12 cellular contexts compared by ENCODE assay signal in genomic region chr11:3073029-3073435, GRCh38. TPM values are rescaled to one million over a fixed set of nuclear protein-coding genes. Genes with fewer than 3 reads are reported as not detected.
DNase-seq lines count a peak whose midpoint lies in the region; ATAC-seq and TF ChIP-seq lines count a peak whose summit lies in the region.
"Had no signal": no experiment of that assay in that cellular context is flagged by ENCODE, and none has a peak within 500 bp of the region (broad histone marks: within the 10 kb centered on the region; RNA-seq: fewer than 3 reads in every experiment).

No MANE protein-coding gene starts in this region.

- POLR2A ChIA-PET in Panc1 (lab: Charles Lee): interaction anchor here (0.6 to 0.7 kb wide), 2 partner anchors 9 to 17 kb away, joined by 7 to 8 read pairs; no protein-coding TSS in a partner anchor

- no peak overlapping the region for H3K4me3 Mint-ChIP-seq in glutamatergic neuron (ENCODE audit: unreplicated experiment)
- H3K4me3 Mint-ChIP-seq: nephron progenitor cell had no signal

- intact Hi-C loops in Panc1 (cut with micrococcal nuclease; ENCODE audit: unreplicated experiment): no loop called here
- intact Hi-C loops in breast epithelium (cut with DNase I; ENCODE audit: low total_unique reads): no loop called here

- H3K27ac ChIP-seq in Panc1 (ENCODE audit: low read length): no peak overlapping the region
- H3K27ac ChIP-seq in breast epithelium: peak overlapping the region in 1 of 2 donors; percentile 44
- H3K27ac ChIP-seq: adrenal gland had no signal

- BruUV-seq in Panc1 (replicated peaks; lab: Mats Ljungman, UMichigan): no TSS peak

- H3K4me1 ChIP-seq in Panc1 (ENCODE audit: control insufficient read depth, insufficient read depth, low read length) (no peaks in the 10 kb centered on the region), breast epithelium (no peaks in the 10 kb centered on the region)
- H3K4me1 ChIP-seq: adrenal gland had no signal

- peak; percentile 40 for DNase-seq in Caki2 (ENCODE audit: low read depth)
- no peak for DNase-seq in Panc1 (ENCODE audit: low read depth, low spot score)
- DNase-seq in fibroblast of peridontal ligament (ENCODE audit: extremely low read depth): peak; percentile 99
- peak; percentile 54 for DNase-seq in non-pigmented ciliary epithelial cell (ENCODE audit: low read depth)
- no peak for DNase-seq in ACHN
- no peak for DNase-seq in stimulated activated CD4-positive, alpha-beta T cell treated with anti-CD3 and anti-CD28 coated beads, Interleukin-4, amount 100 ng/mL, for 1 hour
- no peak for DNase-seq in glutamatergic neuron
- no peak for DNase-seq in breast epithelium (ENCODE audit: low spot score in 2 of 2)
- DNase-seq: adrenal gland, H7, NCI-H2029, nephron progenitor cell had no signal

- H3K4me1 Mint-ChIP-seq in glutamatergic neuron (ENCODE audit: low read depth, unreplicated experiment): no peaks in the 10 kb centered on the region

- CTCF ChIA-PET in Panc1 (lab: Charles Lee): interaction anchor here (0.5 to 0.8 kb wide), 3 partner anchors 35 to 135 kb away, joined by 3 to 9 read pairs (median 6); no protein-coding TSS in a partner anchor

- no peaks in the 10 kb centered on the region for H3K36me3 Mint-ChIP-seq in glutamatergic neuron (ENCODE audit: unreplicated experiment)

- no peak for TF ChIP-seq CTCF in Panc1 (IDR thresholded peaks at IDR 0.05)
- TF ChIP-seq CTCF in glutamatergic neuron (IDR thresholded peaks at IDR 0.05; ENCODE audit: partially characterized antibody, unreplicated experiment): no peak
- TF ChIP-seq CTCF in breast epithelium (IDR thresholded peaks at IDR 0.05): no peak

- H3K9me3 ChIP-seq in Panc1 (ENCODE audit: control insufficient read depth, insufficient read depth, low read depth, low read length) (no peaks in the 10 kb centered on the region), breast epithelium (no peaks in the 10 kb centered on the region)
- H3K9me3 ChIP-seq: adrenal gland had no signal

- 0 out of 2 replicates have a peak, but pooled peaks have one; percentile 7 for ATAC-seq in Panc1

- H3K27me3 Mint-ChIP-seq in glutamatergic neuron (ENCODE audit: unreplicated experiment): peaks cover 2% of the 10 kb centered on the region

- in situ Hi-C loops in Caki2 (cut with HindIII; ENCODE audit: low pct_unique_long_range_greater_than_20kb, low sequenced_read_pairs): no loop called here
- in situ Hi-C loops in Panc1 (cut with HindIII; ENCODE audit: low pct_unique_long_range_greater_than_20kb, low sequenced_read_pairs): no loop called here
- in situ Hi-C loops in ACHN (cut with HindIII; ENCODE audit: low pct_ligation_motif_present, low pct_unique_long_range_greater_than_20kb, low sequenced_read_pairs): no loop called here

- peaks cover 4% of the 10 kb centered on the region for H3K9me3 Mint-ChIP-seq in glutamatergic neuron (ENCODE audit: unreplicated experiment)
- H3K9me3 Mint-ChIP-seq: nephron progenitor cell had no signal

- no peak for TF ChIP-seq POLR2A in breast epithelium (IDR thresholded peaks at IDR 0.05)

- H3K27ac Mint-ChIP-seq in glutamatergic neuron (ENCODE audit: unreplicated experiment): no peak overlapping the region
- H3K27ac Mint-ChIP-seq: nephron progenitor cell had no signal

- no peak overlapping the region for H3K4me3 ChIP-seq in Panc1 (ENCODE audit: low read depth in 2 of 2, low read length in 2 of 2)
- no peak overlapping the region for H3K4me3 ChIP-seq in breast epithelium
- H3K4me3 ChIP-seq: adrenal gland had no signal

- H3K36me3 ChIP-seq in Panc1 (ENCODE audit: control insufficient read depth, insufficient read depth, low read length): no peaks in the 10 kb centered on the region
- no peaks in the 10 kb centered on the region for H3K36me3 ChIP-seq in breast epithelium
- H3K36me3 ChIP-seq: adrenal gland had no signal

- H3K27me3 ChIP-seq in Panc1 (ENCODE audit: control insufficient read depth, insufficient read depth, low read length) (no peaks in the 10 kb centered on the region), breast epithelium (no peaks in the 10 kb centered on the region)
- H3K27me3 ChIP-seq: adrenal gland had no signal

RNA-seq across cellular contexts. Expression of gene CARS1, which starts 15.8 kb away (rescaled TPM):
- total RNA-seq in Caki2 (2014; rRNA removed; shearing (Covaris generic); ENCODE audit: low replicate concordance): 18.8 and 19.9 TPM in 2 replicates
- total RNA-seq in Panc1 (2021; ENCODE audit: unreplicated experiment) (120 TPM), glutamatergic neuron (ENCODE audit: unreplicated experiment) (151 TPM), breast epithelium (10 to 100 TPM; 30.1 to 42.6 (median 40.7) TPM)
- 264 TPM for polyA plus RNA-seq in Panc1 (2012; ENCODE audit: insufficient read length)

Comparison
In these comparisons a context has a peak if more than half of its experiments do, and no peak if none do; other contexts are left out.
1. DNase-seq: peak in Caki2 (single experiment), fibroblast of peridontal ligament (single experiment) and non-pigmented ciliary epithelial cell (single experiment); none in Panc1 (single experiment), ACHN (single experiment), stimulated activated CD4-positive, alpha-beta T cell treated with anti-CD3 and anti-CD28 coated beads, Interleukin-4, amount 100 ng/mL, for 1 hour (single experiment), glutamatergic neuron (single experiment) and breast epithelium (0 of 2).